In the genomic region with DNA sequence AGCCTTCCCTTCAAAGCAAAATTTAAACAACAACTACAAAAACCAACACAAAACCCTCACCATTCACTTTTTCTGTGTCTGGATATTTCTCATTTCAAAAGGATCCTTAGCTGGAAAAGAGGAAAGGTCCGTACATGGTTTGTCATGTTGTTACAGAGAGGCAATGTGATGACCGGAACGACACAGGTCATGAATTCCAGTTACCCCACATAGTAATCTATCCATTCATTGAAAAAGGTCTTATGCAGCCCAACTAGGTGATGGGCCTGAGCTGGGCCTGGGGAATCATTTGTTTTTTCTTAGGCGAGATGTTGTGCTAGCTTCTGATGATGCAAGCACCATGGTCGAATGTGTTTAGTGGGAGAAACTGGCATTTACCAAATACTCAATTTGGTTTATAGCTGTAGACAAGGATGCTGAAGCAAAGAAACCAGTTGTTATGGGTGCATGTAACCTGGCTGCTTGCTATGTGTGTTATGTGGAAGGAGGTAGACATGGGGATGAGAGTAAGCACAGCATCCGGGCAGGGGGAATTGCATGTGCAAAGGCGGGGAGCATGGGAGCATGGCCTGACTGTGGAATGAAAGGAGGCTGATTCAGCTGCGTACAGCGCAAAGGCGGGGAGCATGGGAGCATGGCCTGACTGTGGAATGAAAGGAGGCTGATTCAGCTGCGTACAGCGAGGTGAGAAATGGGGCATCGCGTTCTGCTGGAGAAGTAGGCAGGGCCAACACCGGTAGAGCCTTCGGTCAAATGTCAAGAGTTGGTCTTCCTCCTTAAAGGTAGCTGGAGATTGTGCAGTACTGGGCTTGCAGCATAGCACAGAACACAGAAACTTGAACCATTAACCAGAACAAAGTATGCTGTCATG, we compare ENCODE assay signal across 20 cellular contexts.
DNase-seq lines count a peak whose midpoint lies in the region; ATAC-seq, FAIRE-seq and TF ChIP-seq lines count a peak whose summit lies in the region.
"Had no signal": no experiment of that assay in that cellular context is flagged by ENCODE, and none has a peak within 500 bp of the region (broad histone marks: within the 10 kb centered on the region; RNA-seq: fewer than 3 reads in every experiment).

No MANE protein-coding gene starts in this region.

- WGBS in esophagus muscularis mucosa, result 94% methylated on average over 16 of the region's 16 CpGs

- TF ChIP-seq EP300 in esophagus muscularis mucosa (IDR thresholded peaks at IDR 0.05), result no peak

- ATAC-seq in GM19351 (IDR thresholded peaks at IDR 0.05; ENCODE audit: unreplicated experiment), result no peak
- ATAC-seq: A549; CD8-positive, alpha-beta T cell had no signal

- no peaks in the 10 kb centered on the region for H3K9me3 ChIP-seq in esophagus muscularis mucosa
- H3K9me3 ChIP-seq: A549, Caco-2 had no signal

- intact Hi-C loops in esophagus muscularis mucosa (cut with DNase I), result no loop called here

- H3K27me3 ChIP-seq in esophagus muscularis mucosa, result no peaks in the 10 kb centered on the region
- H3K27me3 ChIP-seq: BLaER1 treated with 17β-estradiol and CSF1 and Interleukin-3, amounts not matched to agents 10 nM and 100 nM had no signal

- no peak overlapping the region for H3K27ac ChIP-seq in esophagus muscularis mucosa (replicated peaks in 1 of 4)
- H3K27ac ChIP-seq: 22Rv1; A549; BLaER1 treated with 17β-estradiol and CSF1 and Interleukin-3, amounts not matched to agents 10 nM and 100 nM; C4-2B had no signal

- TF ChIP-seq POLR2A in esophagus muscularis mucosa (IDR thresholded peaks at IDR 0.05; ENCODE audit: low read depth), result no peak

- no peaks in the 10 kb centered on the region for H3K4me1 ChIP-seq in esophagus muscularis mucosa
- H3K4me1 ChIP-seq: A549, Caco-2 had no signal

- FAIRE-seq in HTR-8/SVneo (lab: Jason Lieb, UNC) (peak; percentile 60), urothelium cell line (lab: Jason Lieb, UNC) (peak; percentile 69)
- FAIRE-seq: A549, D721Med, G401.6, GM12891, GM19239 had no signal

- TF ChIP-seq CTCF in esophagus muscularis mucosa (IDR thresholded peaks at IDR 0.05), result no peak

- H3K4me3 ChIP-seq in esophagus muscularis mucosa, result no peak overlapping the region
- H3K4me3 ChIP-seq: A549; BLaER1 treated with 17β-estradiol and CSF1 and Interleukin-3, amounts not matched to agents 10 nM and 100 nM had no signal

- DNase-seq in HTR-8/SVneo (ENCODE audit: insufficient read length, low spot score) (no peak), esophagus muscularis mucosa (ENCODE audit: extremely low spot score) (peak; percentile 42), urothelium cell line (ENCODE audit: low spot score) (no peak), NCI-H345 (lab: John Stamatoyannopoulos, UW) (no peak)
- DNase-seq: AML-193; Caco-2; Calu3; CD4-positive, alpha-beta T cell; CD8-positive, alpha-beta T cell; DMS79 treated with DMSO at 0.1 percent for 48 hours; GF-D8 had no signal

- H3K36me3 ChIP-seq in esophagus muscularis mucosa, result no peaks in the 10 kb centered on the region
- H3K36me3 ChIP-seq: BLaER1 treated with 17β-estradiol and CSF1 and Interleukin-3, amounts not matched to agents 10 nM and 100 nM had no signal
